22 cellular contexts compared by ENCODE assay signal in genomic region chr13:32830632-32831031, GRCh38.
"Had no signal": no experiment of that assay in that cellular context is flagged by ENCODE, and none has a peak within 500 bp of the region (broad histone marks: within the 10 kb centered on the region; RNA-seq: fewer than 3 reads in every experiment).

No MANE protein-coding gene starts in this region.

- H3K36me3 Mint-ChIP-seq: activated CD4-positive, alpha-beta memory T cell treated with anti-CD3 and anti-CD28 coated beads for 36 hours had no signal

- H3K27ac ChIP-seq: coronary artery, lower lobe of right lung, neutrophil, ovary, prostate gland, thyroid gland had no signal

- H3K9me3 Mint-ChIP-seq: central memory CD8-positive, alpha-beta T cell had no signal

- H3K36me3 ChIP-seq: lower lobe of right lung, neutrophil, ovary, prostate gland, thyroid gland had no signal

- H3K27ac Mint-ChIP-seq: activated CD4-positive, alpha-beta memory T cell treated with anti-CD3 and anti-CD28 coated beads for 36 hours; activated T-helper 1 cell treated with anti-CD3 and anti-CD28 coated beads, Interleukin-12 subunit alpha, Interleukin-12 subunit beta, Interleukin-2, Interleukin-4 antibody, amounts not matched to agents 30 ng/mL and 10 ng/mL and 1 ng/mL, durations not matched to agents 14 hours and 24 hours and 36 hours; endodermal cell; stimulated activated naive CD8-positive, alpha-beta T cell treated with anti-CD3 and anti-CD28 coated beads, Interleukin-15, Interleukin-2, amounts not matched to agents 100 ng/mL and 50 ng/mL, for 24 hours had no signal

- H3K27me3 ChIP-seq: neutrophil, ovary, thyroid gland had no signal

- H3K4me3 ChIP-seq: coronary artery, lower lobe of right lung, ovary, prostate gland, thyroid gland had no signal

- ATAC-seq: left lobe of liver; naive thymus-derived CD4-positive, alpha-beta T cell had no signal

- H3K27me3 Mint-ChIP-seq: activated CD4-positive, alpha-beta memory T cell treated with anti-CD3 and anti-CD28 coated beads for 36 hours; central memory CD8-positive, alpha-beta T cell; stimulated activated naive CD8-positive, alpha-beta T cell treated with anti-CD3 and anti-CD28 coated beads, Interleukin-15, Interleukin-2, amounts not matched to agents 100 ng/mL and 50 ng/mL, for 24 hours had no signal

- H3K9me3 ChIP-seq: lower lobe of right lung, neutrophil, ovary, prostate gland, thyroid gland had no signal

- DNase-seq: activated CD4-positive, alpha-beta memory T cell treated with anti-CD3 and anti-CD28 coated beads for 36 hours; activated CD4-positive, alpha-beta T cell treated with anti-CD3 and anti-CD28 coated beads for 48 hours; activated gamma-delta T cell; activated naive CD4-positive, alpha-beta T cell treated with anti-CD3 and anti-CD28 coated beads, Interleukin-2, amount 50 U/mL, for 16 hours; aorta; endodermal cell; foreskin fibroblast; kidney; lower lobe of right lung; naive thymus-derived CD4-positive, alpha-beta T cell; ovary; stimulated activated CD4-positive, alpha-beta T cell treated with anti-CD3 and anti-CD28 coated beads, Interleukin-4, amount 100 ng/mL, for 4 hours; substantia nigra; T-helper 2 cell; thyroid gland had no signal

- H3K4me1 ChIP-seq: lower lobe of right lung, prostate gland had no signal

- H3K4me1 Mint-ChIP-seq: central memory CD8-positive, alpha-beta T cell; endodermal cell had no signal

- H3K4me3 Mint-ChIP-seq: activated CD4-positive, alpha-beta memory T cell treated with anti-CD3 and anti-CD28 coated beads for 36 hours; activated T-helper 1 cell treated with anti-CD3 and anti-CD28 coated beads, Interleukin-12 subunit alpha, Interleukin-12 subunit beta, Interleukin-2, Interleukin-4 antibody, amounts not matched to agents 30 ng/mL and 10 ng/mL and 1 ng/mL, durations not matched to agents 14 hours and 24 hours and 36 hours; central memory CD8-positive, alpha-beta T cell; endodermal cell; naive thymus-derived CD4-positive, alpha-beta T cell; stimulated activated naive CD8-positive, alpha-beta T cell treated with anti-CD3 and anti-CD28 coated beads, Interleukin-15, Interleukin-2, amounts not matched to agents 100 ng/mL and 50 ng/mL, for 24 hours had no signal
